17 cellular contexts compared by ENCODE assay signal in the genomic region with DNA sequence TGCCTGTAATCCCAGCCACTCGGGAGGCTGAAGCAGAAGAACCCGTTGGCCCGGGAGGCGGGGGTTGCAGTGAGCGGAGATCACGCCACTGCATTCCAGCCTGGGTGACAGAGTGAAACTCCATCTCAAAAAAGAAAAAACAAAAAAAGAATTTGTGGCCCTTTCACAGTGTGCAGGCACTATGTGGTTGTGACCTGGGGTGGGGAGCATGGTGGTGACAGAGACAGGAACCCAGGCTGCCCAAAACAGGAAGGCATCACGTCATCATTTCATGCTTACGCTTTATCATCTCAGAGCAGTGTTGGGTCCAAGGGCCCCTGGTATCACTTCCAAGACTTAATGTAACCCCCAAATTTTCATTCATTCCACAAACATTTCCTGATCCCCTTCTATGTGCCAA.
A peak's percentile ranks its signal among the peaks of the same experiment; 100 is the strongest.
DNase-seq lines count a peak whose midpoint lies in the region; ATAC-seq lines count a peak whose summit lies in the region.
"Had no signal": no experiment of that assay in that cellular context is flagged by ENCODE, and none has a peak within 500 bp of the region (broad histone marks: within the 10 kb centered on the region; RNA-seq: fewer than 3 reads in every experiment).

No MANE protein-coding gene starts in this region.

- peak overlapping the region; percentile 92 for H3K27ac Mint-ChIP-seq in T-helper 17 cell
- H3K27ac Mint-ChIP-seq in stimulated activated effector memory CD8-positive, alpha-beta T cell treated with anti-CD3 and anti-CD28 coated beads, Interleukin-12 subunit alpha, Interleukin-12 subunit beta, amount 100 ng/mL, for 72 hours, result peak overlapping the region; percentile 86

- peak overlapping the region; percentile 76 for H3K4me3 Mint-ChIP-seq in T-helper 17 cell
- peak overlapping the region; percentile 54 for H3K4me3 Mint-ChIP-seq in stimulated activated effector memory CD8-positive, alpha-beta T cell treated with anti-CD3 and anti-CD28 coated beads, Interleukin-12 subunit alpha, Interleukin-12 subunit beta, amount 100 ng/mL, for 72 hours

- peak; percentile 14 for DNase-seq in activated gamma-delta T cell treated with Interleukin-2 at 50 U/mL for 16 hours
- no peak for DNase-seq in activated gamma-delta T cell (lab: John Stamatoyannopoulos, UW)
- DNase-seq in T-helper 17 cell, result peak in 1 of 3 donors; percentile 18
- DNase-seq in central memory CD4-positive, alpha-beta T cell, result peak; percentile 74
- peak in 1 of 2 donors; percentile 59 for DNase-seq in stimulated activated effector memory CD8-positive, alpha-beta T cell treated with anti-CD3 and anti-CD28 coated beads, Interleukin-12 subunit alpha, Interleukin-12 subunit beta, amount 100 ng/mL, for 72 hours (ENCODE audit: low spot score in 2 of 2)
- DNase-seq: COR-L47, dorsolateral prefrontal cortex, NCI-H1417, NCI-H2171 treated with DMSO at 0.1 percent for 48 hours, NCI-H82, nucleus accumbens, uterus had no signal

- peaks cover 11% of the 10 kb centered on the region for H3K27me3 Mint-ChIP-seq in T-helper 17 cell

- peaks cover 10% of the 10 kb centered on the region for H3K4me1 Mint-ChIP-seq in T-helper 17 cell
- peaks cover 20% of the 10 kb centered on the region for H3K4me1 Mint-ChIP-seq in stimulated activated effector memory CD8-positive, alpha-beta T cell treated with anti-CD3 and anti-CD28 coated beads, Interleukin-12 subunit alpha, Interleukin-12 subunit beta, amount 100 ng/mL, for 72 hours

- ATAC-seq in T-helper 17 cell, result peak; percentile 87
- peak; percentile 82 for ATAC-seq in stimulated activated effector memory CD8-positive, alpha-beta T cell treated with anti-CD3 and anti-CD28 coated beads, Interleukin-12 subunit alpha, Interleukin-12 subunit beta, amount 100 ng/mL, for 72 hours
- no peak for ATAC-seq in GM18861 (IDR thresholded peaks at IDR 0.05; ENCODE audit: unreplicated experiment)
- no peak for ATAC-seq in esophagus mucosa
- ATAC-seq in HG03159 (IDR thresholded peaks at IDR 0.05; ENCODE audit: unreplicated experiment), result no peak
- ATAC-seq: left lobe of liver, Panc1 had no signal

- H3K9me3 Mint-ChIP-seq in stimulated activated effector memory CD8-positive, alpha-beta T cell treated with anti-CD3 and anti-CD28 coated beads, Interleukin-12 subunit alpha, Interleukin-12 subunit beta, amount 100 ng/mL, for 72 hours, result peaks cover 3% of the 10 kb centered on the region

- H3K9me3 ChIP-seq in T-helper 17 cell (ENCODE audit: control insufficient read depth, low read length, poor library complexity, severe bottlenecking), result no peaks in the 10 kb centered on the region
- H3K9me3 ChIP-seq: uterus had no signal

- H3K36me3 Mint-ChIP-seq in T-helper 17 cell (ENCODE audit: low read depth), result no peaks in the 10 kb centered on the region
- peaks cover 6% of the 10 kb centered on the region for H3K36me3 Mint-ChIP-seq in stimulated activated effector memory CD8-positive, alpha-beta T cell treated with anti-CD3 and anti-CD28 coated beads, Interleukin-12 subunit alpha, Interleukin-12 subunit beta, amount 100 ng/mL, for 72 hours

Comparison
In these comparisons a context has a peak if more than half of its experiments do, and no peak if none do; other contexts are left out.
1. ATAC-seq: peak in T-helper 17 cell (single experiment) and stimulated activated effector memory CD8-positive, alpha-beta T cell treated with anti-CD3 and anti-CD28 coated beads, Interleukin-12 subunit alpha, Interleukin-12 subunit beta, amount 100 ng/mL, for 72 hours (single experiment); none in GM18861 (single experiment), esophagus mucosa (single experiment) and HG03159 (single experiment).